In genomic region chr12:54981796-54982195, GRCh38 we compare ENCODE assay signal across 12 cellular contexts. TPM values are rescaled to one million over a fixed set of nuclear protein-coding genes. Genes with fewer than 3 reads are reported as not detected.
DNase-seq lines count a peak whose midpoint lies in the region; ATAC-seq and TF ChIP-seq lines count a peak whose summit lies in the region.
"Had no signal": no experiment of that assay in that cellular context is flagged by ENCODE, and none has a peak within 500 bp of the region (broad histone marks: within the 10 kb centered on the region; RNA-seq: fewer than 3 reads in every experiment).

No MANE protein-coding gene starts in this region.

- peaks cover 54% of the 10 kb centered on the region for H3K4me1 ChIP-seq in DOHH2 (ENCODE audit: control insufficient read depth, low read length)
- H3K4me1 ChIP-seq: Peyer's patch had no signal

- peaks cover under 1% of the 10 kb centered on the region; the same call in 1 of the 2 replicates for H3K9me3 ChIP-seq in DOHH2 (ENCODE audit: control insufficient read depth, insufficient read depth, low read length)
- H3K9me3 ChIP-seq: Peyer's patch had no signal

- peak; percentile 30 for DNase-seq in activated CD8-positive, alpha-beta memory T cell treated with anti-CD3 and anti-CD28 coated beads, Interleukin-2, amount 50 U/mL, for 4 hours
- DNase-seq in stimulated activated CD4-positive, alpha-beta T cell treated with anti-CD3 and anti-CD28 coated beads, Interleukin-15, amount 100 ng/mL, for 24 hours: peak; percentile 63
- DNase-seq in OCI-M2 (lab: John Stamatoyannopoulos, UW; ENCODE audit: unreplicated experiment) (no peak), NCI-H82 treated with DMSO at 0.1 percent for 48 hours (lab: John Stamatoyannopoulos, UW; ENCODE audit: unreplicated experiment) (no peak), H7 (no peak)
- DNase-seq: mesenchymal stem cell, NCI-H2171, Peyer's patch had no signal

- H3K9me2 ChIP-seq in DOHH2 (replicated peaks; ENCODE audit: control insufficient read depth, low read length): no peaks in the 10 kb centered on the region

- no peak for TF ChIP-seq CTCF in DOHH2 (IDR thresholded peaks at IDR 0.05; ENCODE audit: low read depth, low read length, poor library complexity, severe bottlenecking)

- H3K4me3 ChIP-seq in DOHH2 (ENCODE audit: low read length) (no peak overlapping the region; the same call in 1 of the 2 replicates), H7 (ENCODE audit: insufficient read depth, low read depth, low read length) (no peak overlapping the region)
- H3K4me3 ChIP-seq: Peyer's patch had no signal

- H3F3A ChIP-seq in DOHH2 (ENCODE audit: control insufficient read depth, insufficient read depth): peaks cover 13% of the 10 kb centered on the region

- H3K4me2 ChIP-seq in DOHH2 (ENCODE audit: low read length): peak overlapping the region; percentile 92

- H3K36me3 ChIP-seq in DOHH2 (ENCODE audit: control insufficient read depth, low read length): peaks cover 53% of the 10 kb centered on the region
- H3K36me3 ChIP-seq in H7 (replicated peaks; ENCODE audit: control insufficient read depth, insufficient read depth, low read length): no peaks in the 10 kb centered on the region
- H3K36me3 ChIP-seq: Peyer's patch had no signal

- H3K27me3 ChIP-seq in DOHH2 (ENCODE audit: control insufficient read depth, low read length): no peaks in the 10 kb centered on the region
- H3K27me3 ChIP-seq in H7 (ENCODE audit: control insufficient read depth, insufficient read depth, low read length): no peaks in the 10 kb centered on the region
- H3K27me3 ChIP-seq: Peyer's patch had no signal

- H3K27ac ChIP-seq in DOHH2 (ENCODE audit: low read depth, low read length): no peak overlapping the region

- H3K79me2 ChIP-seq in DOHH2 (ENCODE audit: control insufficient read depth, low read length): peaks cover 41% of the 10 kb centered on the region

- ATAC-seq in HG02852 (IDR thresholded peaks at IDR 0.05; ENCODE audit: unreplicated experiment) (peak; percentile 32), GM21825 (IDR thresholded peaks at IDR 0.05; ENCODE audit: unreplicated experiment) (no peak)

- H4K20me1 ChIP-seq in DOHH2 (ENCODE audit: control insufficient read depth, insufficient read depth, low read depth, low read length): no peaks in the 10 kb centered on the region

RNA-seq across cellular contexts. Expression of gene TESPA1, which starts 2.8 kb away (rescaled TPM):
- total RNA-seq in H7 (2014; rRNA removed; shearing (Covaris generic)): not detected in 2 replicates
- total RNA-seq: endothelial cell of umbilical vein had no signal

RNA-seq across cellular contexts. Expression of gene NEUROD4, which starts 38.0 kb away (rescaled TPM):
- not detected in 2 replicates for total RNA-seq in H7 (2014; rRNA removed; shearing (Covaris generic))
- total RNA-seq: endothelial cell of umbilical vein, Peyer's patch had no signal

Comparison
In these comparisons a context has a peak if more than half of its experiments do, and no peak if none do; other contexts are left out.
1. DNase-seq: peak in activated CD8-positive, alpha-beta memory T cell treated with anti-CD3 and anti-CD28 coated beads, Interleukin-2, amount 50 U/mL, for 4 hours (single experiment) and stimulated activated CD4-positive, alpha-beta T cell treated with anti-CD3 and anti-CD28 coated beads, Interleukin-15, amount 100 ng/mL, for 24 hours (single experiment); none in OCI-M2 (single experiment), NCI-H82 treated with DMSO at 0.1 percent for 48 hours (single experiment) and H7 (single experiment).